ENCODE assay signal across 1 cellular context in the genomic region with DNA sequence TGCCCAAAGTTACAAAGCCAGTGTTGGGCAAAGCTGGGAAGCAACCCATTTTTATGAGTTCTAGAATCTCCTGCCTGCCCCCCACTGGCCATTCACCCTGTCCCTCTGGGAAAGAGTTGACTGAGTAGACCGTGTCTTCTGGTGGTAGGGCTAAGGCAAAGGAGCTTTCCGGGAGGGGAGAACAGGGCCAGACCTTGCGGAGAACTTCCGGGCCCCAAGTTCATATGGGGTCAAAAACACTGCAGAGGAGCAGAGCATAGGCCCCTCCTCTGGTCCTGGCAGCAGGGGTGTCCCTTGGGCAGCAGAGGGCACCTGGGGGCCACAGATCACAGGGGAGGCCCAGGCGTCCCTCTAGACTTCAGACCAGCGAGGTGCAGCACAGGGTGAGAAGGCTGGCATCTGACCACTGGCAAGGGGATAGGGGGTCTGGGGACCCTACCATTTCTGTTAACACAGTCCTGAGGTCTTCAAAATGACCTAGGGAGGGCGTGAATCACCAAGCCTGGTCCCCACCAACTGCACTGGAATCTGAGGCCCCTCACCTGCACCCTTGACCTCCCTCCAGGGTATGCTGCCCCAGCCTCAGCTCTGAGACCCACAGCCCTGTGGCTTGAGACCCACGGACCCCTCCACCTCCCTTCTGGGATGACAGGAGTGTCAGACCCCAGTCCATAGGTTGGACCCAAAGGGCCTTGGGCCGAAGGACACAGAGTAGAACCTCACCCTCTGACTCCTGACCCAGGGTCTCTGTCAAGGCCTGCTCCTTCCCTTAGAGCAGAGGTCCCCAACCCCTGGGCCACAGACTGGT.
TF ChIP-seq lines count a peak whose summit lies in the region.

No MANE protein-coding gene starts in this region.

TF ChIP-seq in SK-N-SH, 30 proteins besides CTCF, POLR2A, EP300 and RAD21 (continued from another document):
- TF ChIP-seq ZBTB33 (IDR thresholded peaks at IDR 0.05; ENCODE audit: borderline replicate concordance, low read depth) (no peak), MAX (IDR thresholded peaks at IDR 0.05; ENCODE audit: low read depth) (no peak), EZH2phosphoT487 (IDR thresholded peaks at IDR 0.05; ENCODE audit: borderline replicate concordance, low read depth) (no peak), MXI1 (IDR thresholded peaks at IDR 0.05; ENCODE audit: low read depth, low read length) (no peak), REST (IDR thresholded peaks at IDR 0.05; ENCODE audit: low read depth, low read length) (no peak), NRF1 (IDR thresholded peaks at IDR 0.05; ENCODE audit: low read depth, low read length) (no peak)
- TF ChIP-seq, protein P1, sequence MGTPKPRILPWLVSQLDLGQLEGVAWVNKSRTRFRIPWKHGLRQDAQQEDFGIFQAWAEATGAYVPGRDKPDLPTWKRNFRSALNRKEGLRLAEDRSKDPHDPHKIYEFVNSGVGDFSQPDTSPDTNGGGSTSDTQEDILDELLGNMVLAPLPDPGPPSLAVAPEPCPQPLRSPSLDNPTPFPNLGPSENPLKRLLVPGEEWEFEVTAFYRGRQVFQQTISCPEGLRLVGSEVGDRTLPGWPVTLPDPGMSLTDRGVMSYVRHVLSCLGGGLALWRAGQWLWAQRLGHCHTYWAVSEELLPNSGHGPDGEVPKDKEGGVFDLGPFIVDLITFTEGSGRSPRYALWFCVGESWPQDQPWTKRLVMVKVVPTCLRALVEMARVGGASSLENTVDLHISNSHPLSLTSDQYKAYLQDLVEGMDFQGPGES (IDR thresholded peaks at IDR 0.05; ENCODE audit: low read depth, low read length): no peak
